ENCODE assay signal across 2 cellular contexts in genomic region chr11:64348611-64349387, GRCh38.
TF ChIP-seq lines count a peak whose summit lies in the region.

No MANE protein-coding gene starts in this region.

TF ChIP-seq in IMR-90, 13 proteins besides CTCF, POLR2A, EP300 and RAD21:
- no peak for TF ChIP-seq NFE2L2 (IDR thresholded peaks at IDR 0.05; ENCODE audit: low read depth, low read length)
- TF ChIP-seq CHD1 (IDR thresholded peaks at IDR 0.05; ENCODE audit: low read depth, low read length) = no peak
- no peak for TF ChIP-seq MAFK (IDR thresholded peaks at IDR 0.05; ENCODE audit: low read depth, low read length)
- no peak for TF ChIP-seq SMC3 (IDR thresholded peaks at IDR 0.05; ENCODE audit: low read depth, low read length)
- TF ChIP-seq CEBPB (IDR thresholded peaks at IDR 0.05; ENCODE audit: low read depth, low read length) = no peak
- no peak for TF ChIP-seq MXI1 (IDR thresholded peaks at IDR 0.05; ENCODE audit: borderline replicate concordance, low read depth, low read length)
- no peak for TF ChIP-seq RFX5 (IDR thresholded peaks at IDR 0.05; ENCODE audit: low read depth, low read length)

TF ChIP-seq in K562, 482 proteins besides CTCF, POLR2A, EP300 and RAD21:
- no peak for TF ChIP-seq ATF1 (CRISPR knock-in tag; IDR thresholded peaks at IDR 0.05)
- TF ChIP-seq ATF1 (tag; IDR thresholded peaks at IDR 0.05) = no peak
- no peak for TF ChIP-seq WHSC1 (IDR thresholded peaks at IDR 0.05; ENCODE audit: low read length)
- TF ChIP-seq RCOR1 (IDR thresholded peaks at IDR 0.05; ENCODE audit: borderline replicate concordance in 1 of 2, low read depth in 2 of 2, low read length in 2 of 2) = no peak
- no peak for TF ChIP-seq MTA1 (IDR thresholded peaks at IDR 0.05; ENCODE audit: borderline replicate concordance)
- TF ChIP-seq ZBTB7A (IDR thresholded peaks at IDR 0.05; ENCODE audit: borderline replicate concordance, control insufficient read depth, low read depth, low read length) = 0 out of 2 replicates have a peak, but pooled peaks have one; percentile 39
- TF ChIP-seq BDP1 (IDR thresholded peaks at IDR 0.05; ENCODE audit: insufficient read depth, insufficient read length) = no peak
- no peak for TF ChIP-seq ERF (CRISPR knock-in tag; IDR thresholded peaks at IDR 0.05)
- TF ChIP-seq GATAD2A (IDR thresholded peaks at IDR 0.05) = no peak
- no peak for TF ChIP-seq LCOR (CRISPR knock-in tag; IDR thresholded peaks at IDR 0.05)
- TF ChIP-seq MCM7 (IDR thresholded peaks at IDR 0.05) = no peak
- no peak for TF ChIP-seq C11orf30 (IDR thresholded peaks at IDR 0.05; ENCODE audit: low read depth)
- no peak for TF ChIP-seq TBP (optimal IDR thresholded peaks at IDR 0.05; ENCODE audit: low read depth, low read length)
- TF ChIP-seq BCOR (IDR thresholded peaks at IDR 0.05) = peak; percentile 52; the same call in 1 of the 2 replicates
- no peak for TF ChIP-seq MBD2 (IDR thresholded peaks at IDR 0.05; ENCODE audit: borderline replicate concordance, low read depth)
- peak; percentile 97 for TF ChIP-seq PRDM10 (IDR thresholded peaks at IDR 0.05; ENCODE audit: partially characterized antibody)
- TF ChIP-seq ELK3 (CRISPR knock-in tag; IDR thresholded peaks at IDR 0.05) = no peak
- TF ChIP-seq ZNF174 (CRISPR knock-in tag; IDR thresholded peaks at IDR 0.05) = no peak
- no peak for TF ChIP-seq NFE2L1 (tag; IDR thresholded peaks at IDR 0.05; ENCODE audit: borderline replicate concordance, low read depth)
- TF ChIP-seq ELF1 (tag; IDR thresholded peaks at IDR 0.05) = no peak
- no peak for TF ChIP-seq RBM22 (IDR thresholded peaks at IDR 0.05; ENCODE audit: low read depth, low read length, poor library complexity, severe bottlenecking)
- TF ChIP-seq KDM1A (IDR thresholded peaks at IDR 0.05) = peak in 1 of 2 experiments; percentile 22; a peak in 1 of 4 replicates
- TF ChIP-seq ZNF23 (CRISPR knock-in tag; IDR thresholded peaks at IDR 0.05) = no peak
- peak; percentile 32; the same call in 1 of the 2 replicates for TF ChIP-seq ATF7 (IDR thresholded peaks at IDR 0.05)
- no peak for TF ChIP-seq ZNF766 (CRISPR knock-in tag; conservative IDR thresholded peaks at IDR 0.05)
- TF ChIP-seq EWSR1 (IDR thresholded peaks at IDR 0.05; ENCODE audit: borderline replicate concordance, low read depth, partially characterized antibody) = no peak
- no peak for TF ChIP-seq CHAMP1 (IDR thresholded peaks at IDR 0.05)
- no peak for TF ChIP-seq ZBTB11 (CRISPR knock-in tag; IDR thresholded peaks at IDR 0.05)
TF ChIP-seq in K562: peak in this region for 5.
